26 cellular contexts compared by ENCODE assay signal in the genomic region with DNA sequence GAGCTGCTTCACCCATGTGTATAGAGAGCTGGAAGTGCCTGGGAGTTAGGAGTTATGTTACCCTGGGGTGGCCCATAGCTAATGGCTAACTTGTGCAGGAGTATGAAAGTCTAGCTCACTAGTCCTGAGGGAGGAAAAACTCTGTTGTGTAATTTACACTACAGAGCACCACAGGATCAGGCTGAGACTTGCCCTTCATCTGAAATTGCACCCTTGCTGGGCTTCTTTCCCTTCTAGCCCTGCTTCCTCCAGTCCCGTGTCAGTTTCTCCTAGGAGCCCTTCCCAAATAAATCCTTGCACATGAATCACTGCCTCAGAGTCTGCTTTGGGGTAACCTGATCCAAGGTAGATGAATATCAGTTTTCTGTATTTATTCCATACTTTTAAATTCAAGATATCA. TPM values are rescaled to one million over a fixed set of nuclear protein-coding genes. Genes with fewer than 3 reads are reported as not detected.
A peak's percentile ranks its signal among the peaks of the same experiment; 100 is the strongest.
DNase-seq lines count a peak whose midpoint lies in the region; ATAC-seq, FAIRE-seq and TF ChIP-seq lines count a peak whose summit lies in the region.
"Had no signal": no experiment of that assay in that cellular context is flagged by ENCODE, and none has a peak within 500 bp of the region (broad histone marks: within the 10 kb centered on the region; RNA-seq: fewer than 3 reads in every experiment).

No MANE protein-coding gene starts in this region.

- H3K27ac ChIP-seq in right lobe of liver, result peak overlapping the region in 1 of 3 donors; percentile 72
- no peak overlapping the region for H3K27ac ChIP-seq in HepG2 (ENCODE audit: extremely low read length, insufficient read depth, low read length)
- H3K27ac ChIP-seq in epithelial cell of prostate, result no peak overlapping the region
- H3K27ac ChIP-seq: C4-2B, GM23248, HL-60, SJSA1 had no signal

- no peak for TF ChIP-seq CTCF in right lobe of liver (IDR thresholded peaks at IDR 0.05)
- TF ChIP-seq CTCF in HepG2 (CRISPR knock-in tag; IDR thresholded peaks at IDR 0.05), result no peak
- TF ChIP-seq CTCF in osteocyte (IDR thresholded peaks at IDR 0.05), result no peak

- H3K27ac Mint-ChIP-seq in osteocyte (ENCODE audit: unreplicated experiment), result no peak overlapping the region
- H3K27ac Mint-ChIP-seq in stimulated activated naive CD8-positive, alpha-beta T cell treated with anti-CD3 and anti-CD28 coated beads, Interleukin-15, amount 100 ng/mL, for 72 hours, result no peak overlapping the region
- H3K27ac Mint-ChIP-seq: CD8-positive, alpha-beta memory T cell had no signal

- H3K79me2 ChIP-seq in HepG2 (ENCODE audit: insufficient read depth, low read length), result no peaks in the 10 kb centered on the region

- H3K4me1 ChIP-seq in right lobe of liver (peaks cover 0 to 59% (median 27%) of the 10 kb centered on the region in 4 donors), HepG2 (ENCODE audit: insufficient read depth, low read length) (peaks cover 54% of the 10 kb centered on the region)
- H3K4me1 ChIP-seq: HAP-1, SJSA1 had no signal

- CTCF ChIA-PET in HepG2 (lab: Yijun Ruan, JAX; ENCODE audit: low intra/inter-chr PET ratio, low total read pairs), result no interaction called here

- peak in 3 of 4 donors; percentile 2 to 5 (median 3) for ATAC-seq in right lobe of liver
- no peak for ATAC-seq in HepG2
- no peak for ATAC-seq in stimulated activated naive CD8-positive, alpha-beta T cell treated with anti-CD3 and anti-CD28 coated beads, Interleukin-15, amount 100 ng/mL, for 72 hours
- ATAC-seq: Panc1 had no signal

- no TSS peak for BruUV-seq in HepG2 (replicated peaks; lab: Mats Ljungman, UMichigan)

- H3K9me3 ChIP-seq in right lobe of liver (no peaks in the 10 kb centered on the region), HepG2 (ENCODE audit: low read length) (0 out of 2 replicates have a peak, but pooled peaks cover 4% of the 10 kb centered on the region)
- H3K9me3 ChIP-seq: HAP-1, SJSA1 had no signal

- POLR2A ChIA-PET in HepG2 (lab: Yijun Ruan, JAX), result no interaction called here

- H4K20me1 ChIP-seq in HepG2 (ENCODE audit: insufficient read depth, low read length), result no peaks in the 10 kb centered on the region

- H3K27me3 ChIP-seq in right lobe of liver, result no peaks in the 10 kb centered on the region
- no peaks in the 10 kb centered on the region for H3K27me3 ChIP-seq in HepG2 (ENCODE audit: control insufficient read depth in 1 of 2, insufficient read depth in 2 of 2, low read length in 2 of 2)
- H3K27me3 ChIP-seq: SJSA1 had no signal

- no peak overlapping the region for H2AFZ ChIP-seq in HepG2 (ENCODE audit: low read length)
- H2AFZ ChIP-seq: GM23248 had no signal

- H3K9me3 Mint-ChIP-seq in osteocyte (ENCODE audit: unreplicated experiment), result peaks cover 12% of the 10 kb centered on the region
- peaks cover 0 to 4% of the 10 kb centered on the region in 2 donors for H3K9me3 Mint-ChIP-seq in stimulated activated naive CD8-positive, alpha-beta T cell treated with anti-CD3 and anti-CD28 coated beads, Interleukin-15, amount 100 ng/mL, for 72 hours

- TF ChIP-seq EP300 in HepG2 (IDR thresholded peaks at IDR 0.05; ENCODE audit: low read depth in 2 of 2, low read length in 2 of 2) (no peak), HepG2 (CRISPR knock-in tag; IDR thresholded peaks at IDR 0.05; ENCODE audit: borderline replicate concordance) (no peak)

- H3K4me2 ChIP-seq in HepG2 (ENCODE audit: low read depth, low read length), result no peak overlapping the region

- TF ChIP-seq RAD21 in HepG2 (CRISPR knock-in tag; IDR thresholded peaks at IDR 0.05), result no peak

- H3K4me3 ChIP-seq in right lobe of liver (no peak overlapping the region), HepG2 (replicated peaks in 1 of 3; ENCODE audit: insufficient read depth in 1 of 3, low read depth in 2 of 3, low read length in 3 of 3) (no peak overlapping the region)
- H3K4me3 ChIP-seq: GM23248, HAP-1, SJSA1 had no signal

- no peak overlapping the region for H3K9ac ChIP-seq in HepG2 (ENCODE audit: insufficient read depth, low read depth, low read length)
- H3K9ac ChIP-seq: GM23248 had no signal

- H3K36me3 ChIP-seq in right lobe of liver (no peaks in the 10 kb centered on the region), HepG2 (replicated peaks in 1 of 2; ENCODE audit: control insufficient read depth in 1 of 2, insufficient read depth in 2 of 2, low read length in 2 of 2) (no peaks in the 10 kb centered on the region)
- H3K36me3 ChIP-seq: HAP-1, SJSA1 had no signal

- no peak for DNase-seq in right lobe of liver
- no peak for DNase-seq in HepG2 (ENCODE audit: low spot score)
- DNase-seq in epithelial cell of prostate (ENCODE audit: low read depth, low spot score), result peak; percentile 18
- DNase-seq in osteocyte (ENCODE audit: extremely low spot score, unreplicated experiment), result peak; percentile 15
- no peak for DNase-seq in urothelium cell line (ENCODE audit: low spot score)
- no peak for DNase-seq in stimulated activated naive CD8-positive, alpha-beta T cell treated with anti-CD3 and anti-CD28 coated beads, Interleukin-15, amount 100 ng/mL, for 72 hours
- DNase-seq in H54 (ENCODE audit: insufficient read length, low spot score), result no peak
- DNase-seq: CD8-positive, alpha-beta memory T cell; GM23248; IMR-90; NCI-H1048; NCI-H1417 treated with DMSO at 0.1 percent for 48 hours; NCI-H187; NCI-H2107; NCI-H2227 treated with DMSO at 0.1 percent for 48 hours; NCI-H510A had no signal

- no peak for FAIRE-seq in HepG2 (lab: Jason Lieb, UNC)
- no peak for FAIRE-seq in urothelium cell line (lab: Jason Lieb, UNC)
- FAIRE-seq in H54 (lab: Jason Lieb, UNC), result no peak
- FAIRE-seq: A204.1, G401.6, GM18507 had no signal

- no peak overlapping the region for H3K4me3 Mint-ChIP-seq in osteocyte (ENCODE audit: unreplicated experiment)
- H3K4me3 Mint-ChIP-seq in stimulated activated naive CD8-positive, alpha-beta T cell treated with anti-CD3 and anti-CD28 coated beads, Interleukin-15, amount 100 ng/mL, for 72 hours, result no peak overlapping the region
- H3K4me3 Mint-ChIP-seq: CD8-positive, alpha-beta memory T cell had no signal

- in situ Hi-C loops in HepG2 (cut with HindIII; ENCODE audit: extremely low pct_ligation_motif_present, low pct_unique_long_range_greater_than_20kb), result no loop called here

- TF ChIP-seq POLR2A in right lobe of liver (IDR thresholded peaks at IDR 0.05) (no peak), HepG2 (IDR thresholded peaks at IDR 0.05; ENCODE audit: insufficient read depth in 1 of 2, low read depth in 2 of 2, low read length in 2 of 2) (no peak), H54 (IDR thresholded peaks at IDR 0.05; ENCODE audit: low read depth, low read length) (no peak)

- no peaks in the 10 kb centered on the region for H3K4me1 Mint-ChIP-seq in osteocyte (ENCODE audit: unreplicated experiment)
- no peaks in the 10 kb centered on the region for H3K4me1 Mint-ChIP-seq in stimulated activated naive CD8-positive, alpha-beta T cell treated with anti-CD3 and anti-CD28 coated beads, Interleukin-15, amount 100 ng/mL, for 72 hours
- H3K4me1 Mint-ChIP-seq: CD8-positive, alpha-beta memory T cell had no signal

- no peaks in the 10 kb centered on the region for H3K36me3 Mint-ChIP-seq in osteocyte (ENCODE audit: unreplicated experiment)
- H3K36me3 Mint-ChIP-seq: CD8-positive, alpha-beta memory T cell had no signal

- WGBS in right lobe of liver (ENCODE audit: insufficient coverage, low coverage, low lambda C conversion rate, missing lambda C conversion rate), result 50% methylated on average over 1 of the region's 1 CpG
- WGBS in HepG2 (ENCODE audit: low lambda C conversion rate), result 73% methylated on average over 1 of the region's 1 CpG

- peaks cover 54% of the 10 kb centered on the region for H3K27me3 Mint-ChIP-seq in osteocyte (ENCODE audit: unreplicated experiment)
- H3K27me3 Mint-ChIP-seq in stimulated activated naive CD8-positive, alpha-beta T cell treated with anti-CD3 and anti-CD28 coated beads, Interleukin-15, amount 100 ng/mL, for 72 hours, result peaks cover 39% of the 10 kb centered on the region

- intact Hi-C loops in right lobe of liver (cut with DNase I), result no loop called here
- intact Hi-C loops in HepG2 (cut with micrococcal nuclease; ENCODE audit: unreplicated experiment), result no loop called here

RNA-seq across cellular contexts. Expression of gene CTXND1, which starts 40.0 kb away (rescaled TPM):
- total RNA-seq in right lobe of liver, result 10 to 100 TPM in 1 of 6 experiments, 1 to 10 TPM in 5; 2.7 to 10.1 (median 4.5) TPM
- 2.1 and 2.5 TPM in 2 replicates for total RNA-seq in HepG2 (2016; rRNA removed; fragmentation: Illumina TruSeq; extraction: Trizol)
- total RNA-seq in HepG2 (2016; cell fraction: cytosol; rRNA removed; fragmentation: Illumina TruSeq; extraction: Trizol; ENCODE audit: low read depth), result 4.1 TPM in 2 replicates
- 1.9 and 2.3 TPM in 2 replicates for total RNA-seq in HepG2 (2016; cell fraction: insoluble cytoplasmic fraction; rRNA removed; fragmentation: Illumina TruSeq; extraction: Trizol)
- total RNA-seq in HepG2 (2016; cell fraction: membrane; rRNA removed; fragmentation: Illumina TruSeq; extraction: Trizol), result 6.4 TPM in 2 replicates
- total RNA-seq in HepG2 (2016; cell fraction: nucleus; rRNA removed; fragmentation: Illumina TruSeq; extraction: Trizol), result 1.4 and 1.7 TPM in 2 replicates
- 0.91 and 1.2 TPM in 2 replicates for polyA plus RNA-seq in HepG2 (2011; rRNA removed)
- polyA plus RNA-seq in HepG2 (2011; cell fraction: cytosol; rRNA removed), result 0.81 and 1.0 TPM in 2 replicates
- 0.52 and 0.61 TPM in 2 replicates for polyA plus RNA-seq in HepG2 (2011; cell fraction: nucleus; rRNA removed)
- polyA plus RNA-seq in HepG2 (2012), result 0.36 and 0.52 TPM in 2 replicates
- 5.6 and 6.2 TPM in 2 replicates for polyA plus RNA-seq in HepG2 (2016; cell fraction: cytosol; fragmentation: Illumina TruSeq; extraction: Trizol; ENCODE audit: low read depth)
- 3.3 and 4.1 TPM in 2 replicates for polyA plus RNA-seq in HepG2 (2016; cell fraction: insoluble cytoplasmic fraction; fragmentation: Illumina TruSeq; extraction: Trizol; ENCODE audit: low read depth)
- polyA plus RNA-seq in HepG2 (2016; cell fraction: membrane; fragmentation: Illumina TruSeq; extraction: Trizol; ENCODE audit: low read depth), result 8.7 and 9.1 TPM in 2 replicates
- polyA plus RNA-seq in HepG2 (2016; cell fraction: nucleus; fragmentation: Illumina TruSeq; extraction: Trizol; ENCODE audit: insufficient read depth, low read depth), result 3.4 and 3.5 TPM in 2 replicates
- polyA minus RNA-seq in HepG2 (2011; rRNA and poly(A)+ RNA removed; ENCODE audit: low replicate concordance), result 1.6 TPM in 1 of 2 replicates, not detected in the other
- 0.79 and 1.1 TPM in 2 replicates for polyA minus RNA-seq in HepG2 (2011; cell fraction: cytosol; rRNA and poly(A)+ RNA removed)
- 0.75 and 1.2 TPM in 2 replicates for polyA minus RNA-seq in HepG2 (2011; cell fraction: nucleus; rRNA and poly(A)+ RNA removed)
- total RNA-seq in osteocyte, result 0.18 and 0.24 TPM in 2 replicates
- total RNA-seq: CD8-positive, alpha-beta memory T cell; Daoy; GM23248; HT1080; IMR-90; SJSA1 had no signal
- polyA plus RNA-seq: CD8-positive, alpha-beta memory T cell; GM23248; IMR-90 had no signal

RNA-seq across cellular contexts. Expression of gene FAH, which starts 59.2 kb away (rescaled TPM):
- total RNA-seq in right lobe of liver, result 100 to 1,000 TPM; 164 to 250 (median 219) TPM
- 75.0 and 94.1 TPM in 2 replicates for total RNA-seq in HepG2 (2016; rRNA removed; fragmentation: Illumina TruSeq; extraction: Trizol)
- 27.3 and 29.8 TPM in 2 replicates for total RNA-seq in HepG2 (2016; cell fraction: cytosol; rRNA removed; fragmentation: Illumina TruSeq; extraction: Trizol; ENCODE audit: low read depth)
- 73.4 and 102 TPM in 2 replicates for total RNA-seq in HepG2 (2016; cell fraction: insoluble cytoplasmic fraction; rRNA removed; fragmentation: Illumina TruSeq; extraction: Trizol)
- total RNA-seq in HepG2 (2016; cell fraction: membrane; rRNA removed; fragmentation: Illumina TruSeq; extraction: Trizol), result 34.1 and 35.6 TPM in 2 replicates
- total RNA-seq in HepG2 (2016; cell fraction: nucleus; rRNA removed; fragmentation: Illumina TruSeq; extraction: Trizol), result 43.8 and 46.1 TPM in 2 replicates
- 36.6 and 52.3 TPM in 2 replicates for polyA plus RNA-seq in HepG2 (2011; rRNA removed)
- 38.0 and 43.2 TPM in 2 replicates for polyA plus RNA-seq in HepG2 (2011; cell fraction: cytosol; rRNA removed)
- 56.1 and 84.1 TPM in 2 replicates for polyA plus RNA-seq in HepG2 (2011; cell fraction: nucleus; rRNA removed)
- 47.4 and 51.9 TPM in 2 replicates for polyA plus RNA-seq in HepG2 (2012)
- polyA plus RNA-seq in HepG2 (2016; cell fraction: cytosol; fragmentation: Illumina TruSeq; extraction: Trizol; ENCODE audit: low read depth), result 29.3 and 29.7 TPM in 2 replicates
- 90.8 and 98.1 TPM in 2 replicates for polyA plus RNA-seq in HepG2 (2016; cell fraction: insoluble cytoplasmic fraction; fragmentation: Illumina TruSeq; extraction: Trizol; ENCODE audit: low read depth)
- polyA plus RNA-seq in HepG2 (2016; cell fraction: membrane; fragmentation: Illumina TruSeq; extraction: Trizol; ENCODE audit: low read depth), result 27.0 and 31.7 TPM in 2 replicates
- 51.2 and 62.5 TPM in 2 replicates for polyA plus RNA-seq in HepG2 (2016; cell fraction: nucleus; fragmentation: Illumina TruSeq; extraction: Trizol; ENCODE audit: insufficient read depth, low read depth)
- 32.6 and 139 TPM in 2 replicates for polyA minus RNA-seq in HepG2 (2011; rRNA and poly(A)+ RNA removed; ENCODE audit: low replicate concordance)
- 38.0 and 39.1 TPM in 2 replicates for polyA minus RNA-seq in HepG2 (2011; cell fraction: cytosol; rRNA and poly(A)+ RNA removed)
- polyA minus RNA-seq in HepG2 (2011; cell fraction: nucleus; rRNA and poly(A)+ RNA removed), result 33.9 and 43.5 TPM in 2 replicates
- total RNA-seq in osteocyte, result 9.5 and 12.9 TPM in 2 replicates

Comparison
In these comparisons a context has a peak if more than half of its experiments do, and no peak if none do; other contexts are left out.
1. ATAC-seq: peak in right lobe of liver (3 of 4); none in HepG2 (single experiment) and stimulated activated naive CD8-positive, alpha-beta T cell treated with anti-CD3 and anti-CD28 coated beads, Interleukin-15, amount 100 ng/mL, for 72 hours (single experiment).
2. DNase-seq: peak in epithelial cell of prostate (single experiment) and osteocyte (single experiment); none in right lobe of liver (0 of 3), HepG2 (single experiment), urothelium cell line (single experiment), stimulated activated naive CD8-positive, alpha-beta T cell treated with anti-CD3 and anti-CD28 coated beads, Interleukin-15, amount 100 ng/mL, for 72 hours (0 of 2) and H54 (single experiment).